ENCODE assay signal across 8 cellular contexts in genomic region chr19:13731147-13731964, GRCh38.
DNase-seq lines count a peak whose midpoint lies in the region; ATAC-seq and TF ChIP-seq lines count a peak whose summit lies in the region.

No MANE protein-coding gene starts in this region.

- peak; percentile 79 to 91 for DNase-seq in AML-193 (lab: John Stamatoyannopoulos, UW)
- peak; percentile 98 for DNase-seq in NCI-H510A treated with DMSO at 0.1 percent for 48 hours (lab: John Stamatoyannopoulos, UW)
- DNase-seq in activated CD4-positive, alpha-beta T cell treated with anti-CD3 and anti-CD28 coated beads for 4 hours = peak; percentile 91 to 94
- DNase-seq in kidney glomerular epithelial cell (lab: John Stamatoyannopoulos, UW) = peak; percentile 97
- DNase-seq in stimulated activated CD4-positive, alpha-beta T cell treated with anti-CD3 and anti-CD28 coated beads, Interleukin-15, amount 100 ng/mL, for 48 hours (ENCODE audit: low read depth in 2 of 2) = peak; percentile 85 to 93

- peak overlapping the region; percentile 92 for H3K27ac ChIP-seq in cingulate gyrus (ENCODE audit: low read depth, low read length)

- peak; percentile 93 for ATAC-seq in HG03439 (IDR thresholded peaks at IDR 0.05; ENCODE audit: unreplicated experiment)

- peak; percentile 81 for TF ChIP-seq POLR2A in GM19193 (IDR thresholded peaks at IDR 0.05; ENCODE audit: extremely low read depth, insufficient read depth, insufficient read length)

Comparison
In these comparisons a context has a peak if more than half of its experiments do, and no peak if none do; other contexts are left out.
1. Peak in every context shown above with its lines: DNase-seq, ATAC-seq and H3K27ac ChIP-seq.